17 cellular contexts compared by ENCODE assay signal in genomic region chr3:194549853-194550252, GRCh38.
DNase-seq lines count a peak whose midpoint lies in the region; ATAC-seq and TF ChIP-seq lines count a peak whose summit lies in the region.
"Had no signal": no experiment of that assay in that cellular context is flagged by ENCODE, and none has a peak within 500 bp of the region (broad histone marks: within the 10 kb centered on the region; RNA-seq: fewer than 3 reads in every experiment).

No MANE protein-coding gene starts in this region.

- no peak for TF ChIP-seq EP300 in gastroesophageal sphincter (IDR thresholded peaks at IDR 0.05)

- WGBS in gastroesophageal sphincter (ENCODE audit: low coverage in 1 of 2), 2 donors, result 93 to 95% methylated on average over 9 of the region's 9 CpGs

- no peaks in the 10 kb centered on the region for H3K27me3 ChIP-seq in right atrium auricular region
- no peaks in the 10 kb centered on the region for H3K27me3 ChIP-seq in ascending aorta
- H3K27me3 ChIP-seq in tibial artery, result no peaks in the 10 kb centered on the region
- H3K27me3 ChIP-seq in gastroesophageal sphincter, result no peaks in the 10 kb centered on the region

- no peak for TF ChIP-seq POLR2A in gastroesophageal sphincter (IDR thresholded peaks at IDR 0.05)

- TF ChIP-seq CTCF in right atrium auricular region (IDR thresholded peaks at IDR 0.05) (no peak), ascending aorta (IDR thresholded peaks at IDR 0.05) (no peak), neural crest cell (conservative IDR thresholded peaks at IDR 0.05) (no peak), tibial artery (IDR thresholded peaks at IDR 0.05) (no peak), gastroesophageal sphincter (IDR thresholded peaks at IDR 0.05) (no peak)

- H3K36me3 Mint-ChIP-seq in neural crest cell (ENCODE audit: low read depth), result peaks cover 2% of the 10 kb centered on the region
- H3K36me3 Mint-ChIP-seq in immature natural killer cell, result no peaks in the 10 kb centered on the region
- H3K36me3 Mint-ChIP-seq: CD8-positive, alpha-beta T cell had no signal

- H3K27ac ChIP-seq in right atrium auricular region (peak overlapping the region; percentile 71 to 85), ascending aorta (peak overlapping the region; percentile 62 to 86), tibial artery (peak overlapping the region; percentile 73 to 81), gastroesophageal sphincter (no peak overlapping the region)
- H3K27ac ChIP-seq: C4-2B had no signal

- H3K4me1 ChIP-seq in right atrium auricular region, result peaks cover 0 to 32% of the 10 kb centered on the region in 2 donors
- peaks cover 8 to 31% of the 10 kb centered on the region in 2 donors for H3K4me1 ChIP-seq in ascending aorta
- peaks cover 0 to 53% (median 28%) of the 10 kb centered on the region in 4 donors for H3K4me1 ChIP-seq in tibial artery
- H3K4me1 ChIP-seq in gastroesophageal sphincter, result no peaks in the 10 kb centered on the region

- H3K4me3 ChIP-seq in right atrium auricular region, result no peak overlapping the region
- no peak overlapping the region for H3K4me3 ChIP-seq in ascending aorta
- no peak overlapping the region for H3K4me3 ChIP-seq in tibial artery
- no peak overlapping the region for H3K4me3 ChIP-seq in gastroesophageal sphincter
- H3K4me3 ChIP-seq: GM23338 had no signal

- H3K36me3 ChIP-seq in right atrium auricular region (no peaks in the 10 kb centered on the region), ascending aorta (no peaks in the 10 kb centered on the region), tibial artery (no peaks in the 10 kb centered on the region), gastroesophageal sphincter (no peaks in the 10 kb centered on the region)

- no peak for ATAC-seq in Right ventricle myocardium superior (ENCODE audit: poor library complexity)
- no peak for ATAC-seq in gastroesophageal sphincter
- ATAC-seq: CD8-positive, alpha-beta T cell; GM23338 had no signal

- intact Hi-C loops in Right ventricle myocardium superior (cut with DNase I), result no loop called here
- intact Hi-C loops in ascending aorta (cut with DNase I), result no loop called here
- intact Hi-C loops in tibial artery (cut with DNase I; ENCODE audit: low total_unique reads), result no loop called here

- H3K4me3 Mint-ChIP-seq in neural crest cell, result no peak overlapping the region
- H3K4me3 Mint-ChIP-seq in immature natural killer cell, result no peak overlapping the region
- H3K4me3 Mint-ChIP-seq: CD8-positive, alpha-beta T cell; GM23338 had no signal

- no peaks in the 10 kb centered on the region for H3K27me3 Mint-ChIP-seq in neural crest cell (ENCODE audit: low read depth)
- H3K27me3 Mint-ChIP-seq in immature natural killer cell (ENCODE audit: low read depth in 3 of 3), result peaks cover 0 to 2% (median 0%) of the 10 kb centered on the region in 3 donors

- H3K4me1 Mint-ChIP-seq in neural crest cell (peaks cover 16% of the 10 kb centered on the region), immature natural killer cell (peaks cover 0 to 9% of the 10 kb centered on the region in 2 donors)
- H3K4me1 Mint-ChIP-seq: GM23338 had no signal

- H3K27ac Mint-ChIP-seq in neural crest cell (ENCODE audit: unreplicated experiment) (peak overlapping the region; percentile 57), immature natural killer cell (no peak overlapping the region)
- H3K27ac Mint-ChIP-seq: CD8-positive, alpha-beta T cell; GM23338 had no signal

- DNase-seq in right atrium auricular region (ENCODE audit: low spot score), result no peak
- DNase-seq in Right ventricle myocardium superior, result no peak
- DNase-seq in ascending aorta (ENCODE audit: low spot score in 2 of 2), result no peak
- DNase-seq in neural crest cell (ENCODE audit: low read depth, low spot score), result no peak
- DNase-seq in tibial artery, result peak in 1 of 2 donors; percentile 27
- DNase-seq in immature natural killer cell, result no peak
- no peak for DNase-seq in NCI-H187 treated with DMSO at 0.1 percent for 48 hours (lab: John Stamatoyannopoulos, UW)
- DNase-seq: ACHN; CD8-positive, alpha-beta T cell; COR-L47; DMS153; DMS79 treated with DMSO at 0.1 percent for 48 hours; EL; H7 had no signal

- H3K9me3 ChIP-seq in right atrium auricular region, result no peaks in the 10 kb centered on the region
- no peaks in the 10 kb centered on the region for H3K9me3 ChIP-seq in ascending aorta
- no peaks in the 10 kb centered on the region for H3K9me3 ChIP-seq in tibial artery
- H3K9me3 ChIP-seq in gastroesophageal sphincter, result no peaks in the 10 kb centered on the region

- peaks cover 6% of the 10 kb centered on the region for H3K9me3 Mint-ChIP-seq in neural crest cell
- H3K9me3 Mint-ChIP-seq in immature natural killer cell, result no peaks in the 10 kb centered on the region
- H3K9me3 Mint-ChIP-seq: CD8-positive, alpha-beta T cell had no signal

Comparison
In these comparisons a context has a peak if more than half of its experiments do, and no peak if none do; other contexts are left out.
1. H3K27ac ChIP-seq: peak in right atrium auricular region (2 of 2), ascending aorta (2 of 2) and tibial artery (2 of 2); none in gastroesophageal sphincter (0 of 4).